In genomic region chr1:55140546-55140983, GRCh38 we compare ENCODE assay signal across 9 cellular contexts.
DNase-seq lines count a peak whose midpoint lies in the region; ATAC-seq and TF ChIP-seq lines count a peak whose summit lies in the region.
"Had no signal": no experiment of that assay in that cellular context is flagged by ENCODE, and none has a peak within 500 bp of the region (broad histone marks: within the 10 kb centered on the region; RNA-seq: fewer than 3 reads in every experiment).

No MANE protein-coding gene starts in this region.

- H3K36me3 ChIP-seq in HAP-1 (replicated peaks) = peaks cover 65% of the 10 kb centered on the region
- H3K36me3 ChIP-seq in SK-N-MC (ENCODE audit: insufficient read depth, low read length) = peaks cover 73% of the 10 kb centered on the region
- H3K36me3 ChIP-seq in cardiac muscle cell = peaks cover 62% of the 10 kb centered on the region

- no peaks in the 10 kb centered on the region for H3K9me3 Mint-ChIP-seq in activated naive CD8-positive, alpha-beta T cell treated with anti-CD3 and anti-CD28 coated beads, Interleukin-2, amount 10 ng/mL, durations not matched to agents 7 days and 5 days

- DNase-seq in GF-D8 (lab: John Stamatoyannopoulos, UW) = peak; percentile 81
- peak; percentile 87 to 95 for DNase-seq in HAP-1 (ENCODE audit: low spot score in 2 of 2)
- peak; percentile 32 for DNase-seq in NCI-H1048 (lab: John Stamatoyannopoulos, UW)
- DNase-seq in SK-N-MC (ENCODE audit: low read depth, low spot score) = peak; percentile 84
- DNase-seq in activated naive CD8-positive, alpha-beta T cell treated with anti-CD3 and anti-CD28 coated beads, Interleukin-2, amount 10 ng/mL, durations not matched to agents 7 days and 5 days = peak; percentile 34
- peak; percentile 82 to 91 for DNase-seq in cardiac muscle cell (ENCODE audit: low read depth in 1 of 2, low spot score in 1 of 2)
- peak; percentile 80 for DNase-seq in putamen (ENCODE audit: low spot score)

- H3K4me1 ChIP-seq in HAP-1 = peaks cover 6% of the 10 kb centered on the region
- no peaks in the 10 kb centered on the region for H3K4me1 ChIP-seq in cardiac muscle cell (ENCODE audit: low read depth)

- H3K27ac ChIP-seq in SK-N-MC (no peak overlapping the region), cardiac muscle cell (no peak overlapping the region)

- H3K9ac ChIP-seq in SK-N-MC (ENCODE audit: insufficient read length) = no peak overlapping the region

- in situ Hi-C loops in HAP-1 (cut with MboI; ENCODE audit: low sequenced_read_pairs) = loop anchor here (5.0 kb wide), 1 partner anchor 137 kb away; no protein-coding TSS in a partner anchor

- no peaks in the 10 kb centered on the region for H3K27me3 Mint-ChIP-seq in activated naive CD8-positive, alpha-beta T cell treated with anti-CD3 and anti-CD28 coated beads, Interleukin-2, amount 10 ng/mL, durations not matched to agents 7 days and 5 days

- H3K27me3 ChIP-seq in HAP-1 (ENCODE audit: low read depth) (no peaks in the 10 kb centered on the region), cardiac muscle cell (no peaks in the 10 kb centered on the region)

- peaks cover 17% of the 10 kb centered on the region for H3K4me1 Mint-ChIP-seq in activated naive CD8-positive, alpha-beta T cell treated with anti-CD3 and anti-CD28 coated beads, Interleukin-2, amount 10 ng/mL, durations not matched to agents 7 days and 5 days

- TF ChIP-seq CTCF in cardiac muscle cell (IDR thresholded peaks at IDR 0.05; ENCODE audit: low read depth, low read length) = peak; percentile 85

- peak overlapping the region; percentile 35 for H3K4me3 Mint-ChIP-seq in activated naive CD8-positive, alpha-beta T cell treated with anti-CD3 and anti-CD28 coated beads, Interleukin-2, amount 10 ng/mL, durations not matched to agents 7 days and 5 days

- peaks cover 10% of the 10 kb centered on the region for H3K36me3 Mint-ChIP-seq in activated naive CD8-positive, alpha-beta T cell treated with anti-CD3 and anti-CD28 coated beads, Interleukin-2, amount 10 ng/mL, durations not matched to agents 7 days and 5 days

- POLR2A ChIA-PET in activated naive CD8-positive, alpha-beta T cell treated with anti-CD3 and anti-CD28 coated beads, Interleukin-2, amount 10 ng/mL, durations not matched to agents 7 days and 5 days (lab: Charles Lee) = interaction anchor here (1.3 kb wide), 1 partner anchor 73 kb away, joined by 3 read pairs; no protein-coding TSS in a partner anchor

- H3K27ac Mint-ChIP-seq in activated naive CD8-positive, alpha-beta T cell treated with anti-CD3 and anti-CD28 coated beads, Interleukin-2, amount 10 ng/mL, durations not matched to agents 7 days and 5 days = peak overlapping the region; percentile 69

- H3K4me3 ChIP-seq in HAP-1 (no peak overlapping the region), SK-N-MC (no peak overlapping the region), cardiac muscle cell (no peak overlapping the region)
- H3K4me3 ChIP-seq: skin epidermis had no signal

- ATAC-seq in activated naive CD8-positive, alpha-beta T cell treated with anti-CD3 and anti-CD28 coated beads, Interleukin-2, amount 10 ng/mL, durations not matched to agents 7 days and 5 days (ENCODE audit: low read depth) = peak; percentile 90
- no peak for ATAC-seq in HG02759 (IDR thresholded peaks at IDR 0.05; ENCODE audit: unreplicated experiment)

- no peaks in the 10 kb centered on the region for H3K9me3 ChIP-seq in HAP-1
- H3K9me3 ChIP-seq in SK-N-MC (ENCODE audit: low read depth, low read length) = no peaks in the 10 kb centered on the region
- no peaks in the 10 kb centered on the region for H3K9me3 ChIP-seq in cardiac muscle cell (ENCODE audit: low read depth)

Comparison
In these comparisons a context has a peak if more than half of its experiments do, and no peak if none do; other contexts are left out.
1. DNase-seq: peak in every context shown above with its lines; median percentile 91 in HAP-1; 86 in cardiac muscle cell; 84 in SK-N-MC; 81 in GF-D8; 80 in putamen; 34 in activated naive CD8-positive, alpha-beta T cell treated with anti-CD3 and anti-CD28 coated beads, Interleukin-2, amount 10 ng/mL, durations not matched to agents 7 days and 5 days; 32 in NCI-H1048.